11 cellular contexts compared by ENCODE assay signal in the genomic region with DNA sequence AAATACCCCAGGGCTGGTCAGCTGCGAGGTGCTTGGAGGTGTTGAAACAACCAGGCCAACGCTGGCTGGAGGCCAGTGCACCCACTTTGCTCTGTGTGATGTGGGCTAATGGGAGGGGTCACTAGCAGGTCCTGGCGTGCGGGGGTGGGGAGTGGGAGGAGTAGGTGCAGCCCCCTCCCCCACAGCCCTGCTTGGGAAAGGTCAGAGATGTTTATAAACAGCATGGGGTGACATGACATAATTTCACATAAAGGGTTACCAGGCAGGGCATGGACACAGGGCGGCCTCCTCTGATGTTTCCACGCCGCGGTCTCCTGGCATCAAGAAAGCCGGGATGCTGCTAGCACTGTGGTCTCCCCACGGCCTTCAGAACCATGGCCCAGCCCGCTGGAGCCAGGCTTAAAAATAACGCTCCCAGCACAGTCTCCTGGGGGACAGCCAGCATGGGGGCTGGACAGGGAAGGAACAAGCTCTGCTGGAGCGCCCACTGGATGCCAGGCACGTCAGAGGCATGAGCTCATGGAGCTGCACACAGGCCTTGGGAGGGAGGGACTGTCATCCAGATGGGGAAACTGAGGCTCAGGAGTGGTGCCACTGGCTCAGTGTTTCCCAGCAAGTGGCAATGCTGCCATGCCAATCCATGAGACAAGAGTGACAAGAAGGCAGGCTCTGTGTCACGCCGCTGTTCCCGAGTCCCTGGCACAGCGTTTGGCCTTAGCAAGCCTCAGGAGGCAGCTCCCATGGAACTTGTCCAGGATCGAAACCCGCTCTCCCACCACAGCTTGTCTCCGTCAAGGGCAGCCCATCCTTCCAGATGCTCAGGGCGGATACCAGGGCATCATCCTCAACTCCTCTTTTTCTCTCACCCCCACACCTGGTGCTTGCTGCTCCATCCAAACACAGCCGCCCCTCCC.
DNase-seq lines count a peak whose midpoint lies in the region; ATAC-seq, FAIRE-seq and TF ChIP-seq lines count a peak whose summit lies in the region.
"Had no signal": no experiment of that assay in that cellular context is flagged by ENCODE, and none has a peak within 500 bp of the region (broad histone marks: within the 10 kb centered on the region; RNA-seq: fewer than 3 reads in every experiment).

No MANE protein-coding gene starts in this region.

- POLR2A ChIA-PET in HepG2 (lab: Yijun Ruan, JAX): interaction anchor here (0.6 to 9.9 kb wide), 46 partner anchors 9 to 1214 kb away, joined by 3 to 299 read pairs (median 5); a partner anchor contains a TSS

- 3% methylated on average over 23 of the region's 23 CpGs for WGBS in HepG2 (ENCODE audit: low lambda C conversion rate)

- no peak overlapping the region for H2AFZ ChIP-seq in HepG2 (ENCODE audit: low read length)

- DNase-seq in GM03348 (ENCODE audit: low spot score): peak; percentile 51
- peak; percentile 99 for DNase-seq in HepG2 (ENCODE audit: low spot score)
- no peak for DNase-seq in NCI-H1048 (lab: John Stamatoyannopoulos, UW)
- no peak for DNase-seq in activated CD8-positive, alpha-beta memory T cell treated with anti-CD3 and anti-CD28 coated beads for 24 hours
- DNase-seq in kidney: no peak
- DNase-seq: CD4-positive, CD25-positive, alpha-beta regulatory T cell; NCI-H1105 treated with DMSO at 0.1 percent for 48 hours had no signal

- FAIRE-seq in HepG2 (lab: Jason Lieb, UNC) (peak; percentile 95), kidney (lab: Jason Lieb, UNC) (no peak)

- H3K9ac ChIP-seq in HepG2 (ENCODE audit: insufficient read depth, low read depth, low read length): peak overlapping the region; percentile 81
- peak overlapping the region; percentile 66 to 88 (median 80) for H3K9ac ChIP-seq in skeletal muscle tissue (ENCODE audit: low read depth in 1 of 3, low read length in 3 of 3)
- H3K9ac ChIP-seq in kidney (ENCODE audit: low read length in 2 of 2): no peak overlapping the region

- peak; percentile 65 for TF ChIP-seq RAD21 in HepG2 (CRISPR knock-in tag; IDR thresholded peaks at IDR 0.05)

- TF ChIP-seq CTCF in HepG2 (CRISPR knock-in tag; IDR thresholded peaks at IDR 0.05) (peak; percentile 31), kidney (IDR thresholded peaks at IDR 0.05; ENCODE audit: borderline replicate concordance, extremely low read depth, insufficient read depth) (no peak)

- H3K4me1 ChIP-seq in HepG2 (ENCODE audit: insufficient read depth, low read length): peaks cover 100% of the 10 kb centered on the region
- peaks cover 76 to 91% (median 88%) of the 10 kb centered on the region in 3 donors for H3K4me1 ChIP-seq in skeletal muscle tissue (ENCODE audit: control insufficient read depth in 3 of 3, insufficient read depth in 3 of 3, low read length in 3 of 3)
- H3K4me1 ChIP-seq in kidney (ENCODE audit: control insufficient read depth in 1 of 2, insufficient read depth in 1 of 2, low read depth in 1 of 2, low read length in 2 of 2): peaks cover 5 to 11% of the 10 kb centered on the region in 2 donors

- H3K36me3 Mint-ChIP-seq in dendritic cell treated with granulocyte-macrophage colony-stimulating factor and Interleukin-4, amounts not matched to agents 40 ng/mL and 50 ng/mL, for 4 days (ENCODE audit: low read depth): no peaks in the 10 kb centered on the region
- H3K36me3 Mint-ChIP-seq: CD4-positive, CD25-positive, alpha-beta regulatory T cell had no signal

- BruUV-seq in HepG2 (replicated peaks; lab: Mats Ljungman, UMichigan): TSS peak; percentile 85

- H3K4me3 ChIP-seq in HepG2 (replicated peaks in 1 of 3; ENCODE audit: insufficient read depth in 1 of 3, low read depth in 2 of 3, low read length in 3 of 3) (peak overlapping the region; percentile 13 to 64 (median 37); a peak in 5 of 6 replicates), skeletal muscle tissue (ENCODE audit: low read length in 3 of 3) (peak overlapping the region in 2 of 3 donors; percentile 11 to 58), kidney (ENCODE audit: low read length in 2 of 2) (no peak overlapping the region)

- no peaks in the 10 kb centered on the region for H4K20me1 ChIP-seq in HepG2 (ENCODE audit: insufficient read depth, low read length)

- in situ Hi-C loops in HepG2 (cut with HindIII; ENCODE audit: extremely low pct_ligation_motif_present, low pct_unique_long_range_greater_than_20kb): no loop called here

- no peaks in the 10 kb centered on the region for H3K9me3 ChIP-seq in HepG2 (ENCODE audit: low read length)
- H3K9me3 ChIP-seq in skeletal muscle tissue (ENCODE audit: control insufficient read depth in 3 of 3, low read length in 3 of 3): no peaks in the 10 kb centered on the region
- no peaks in the 10 kb centered on the region for H3K9me3 ChIP-seq in kidney (ENCODE audit: control insufficient read depth in 1 of 2, low read length in 2 of 2)

- H3K27ac ChIP-seq in HepG2 (ENCODE audit: extremely low read length, insufficient read depth, low read length) (peak overlapping the region; percentile 91), skeletal muscle tissue (ENCODE audit: low read depth, low read length) (peak overlapping the region; percentile 96), kidney (ENCODE audit: low read depth in 2 of 2, low read length in 2 of 2) (no peak overlapping the region)

- H3K27me3 Mint-ChIP-seq in dendritic cell treated with granulocyte-macrophage colony-stimulating factor and Interleukin-4, amounts not matched to agents 40 ng/mL and 50 ng/mL, for 4 days: peaks cover 20% of the 10 kb centered on the region
- H3K27me3 Mint-ChIP-seq: central memory CD8-positive, alpha-beta T cell had no signal

- TF ChIP-seq POLR2A in HepG2 (IDR thresholded peaks at IDR 0.05; ENCODE audit: insufficient read depth in 1 of 2, low read depth in 2 of 2, low read length in 2 of 2): peak in 1 of 2 experiments; percentile 46; a peak in 2 of 4 replicates

- peak overlapping the region; percentile 95 for H3K4me2 ChIP-seq in HepG2 (ENCODE audit: low read depth, low read length)

- peaks cover 46% of the 10 kb centered on the region for H3K4me1 Mint-ChIP-seq in dendritic cell treated with granulocyte-macrophage colony-stimulating factor and Interleukin-4, amounts not matched to agents 40 ng/mL and 50 ng/mL, for 4 days (ENCODE audit: low read depth)
- H3K4me1 Mint-ChIP-seq: CD4-positive, CD25-positive, alpha-beta regulatory T cell; central memory CD8-positive, alpha-beta T cell had no signal

- no peaks in the 10 kb centered on the region for H3K79me2 ChIP-seq in HepG2 (ENCODE audit: insufficient read depth, low read length)

- H3K36me3 ChIP-seq in HepG2 (replicated peaks in 1 of 2; ENCODE audit: control insufficient read depth in 1 of 2, insufficient read depth in 2 of 2, low read length in 2 of 2): no peaks in the 10 kb centered on the region
- no peaks in the 10 kb centered on the region for H3K36me3 ChIP-seq in skeletal muscle tissue (ENCODE audit: control insufficient read depth in 3 of 3, insufficient read depth in 3 of 3, low read length in 3 of 3)
- H3K36me3 ChIP-seq in kidney (ENCODE audit: control insufficient read depth in 1 of 2, insufficient read depth in 2 of 2, low read length in 2 of 2): no peaks in the 10 kb centered on the region

- CTCF ChIA-PET in HepG2 (lab: Yijun Ruan, JAX; ENCODE audit: low intra/inter-chr PET ratio, low total read pairs): interaction anchor here (1.8 kb wide), 1 partner anchor 61 kb away, joined by 10 read pairs; no protein-coding TSS in a partner anchor

- H3K9me3 Mint-ChIP-seq in dendritic cell treated with granulocyte-macrophage colony-stimulating factor and Interleukin-4, amounts not matched to agents 40 ng/mL and 50 ng/mL, for 4 days: no peaks in the 10 kb centered on the region
- H3K9me3 Mint-ChIP-seq: CD4-positive, CD25-positive, alpha-beta regulatory T cell; central memory CD8-positive, alpha-beta T cell had no signal

- H3K27me3 ChIP-seq in HepG2 (ENCODE audit: control insufficient read depth in 1 of 2, insufficient read depth in 2 of 2, low read length in 2 of 2) (no peaks in the 10 kb centered on the region), skeletal muscle tissue (ENCODE audit: control insufficient read depth in 3 of 3, insufficient read depth in 3 of 3, low read length in 3 of 3) (no peaks in the 10 kb centered on the region)

- H3K4me3 Mint-ChIP-seq in dendritic cell treated with granulocyte-macrophage colony-stimulating factor and Interleukin-4, amounts not matched to agents 40 ng/mL and 50 ng/mL, for 4 days: no peak overlapping the region
- H3K4me3 Mint-ChIP-seq: CD4-positive, CD25-positive, alpha-beta regulatory T cell; central memory CD8-positive, alpha-beta T cell had no signal

- peak overlapping the region; percentile 62 for H3K27ac Mint-ChIP-seq in dendritic cell treated with granulocyte-macrophage colony-stimulating factor and Interleukin-4, amounts not matched to agents 40 ng/mL and 50 ng/mL, for 4 days
- H3K27ac Mint-ChIP-seq: CD4-positive, CD25-positive, alpha-beta regulatory T cell had no signal

- peak; percentile 93 to 99; a peak in 3 of 4 replicates for TF ChIP-seq EP300 in HepG2 (IDR thresholded peaks at IDR 0.05; ENCODE audit: low read depth in 2 of 2, low read length in 2 of 2)
- TF ChIP-seq EP300 in HepG2 (CRISPR knock-in tag; IDR thresholded peaks at IDR 0.05; ENCODE audit: borderline replicate concordance): peak; percentile 99

- ATAC-seq in HepG2: peak; percentile 72
- ATAC-seq in HG02571 (IDR thresholded peaks at IDR 0.05; ENCODE audit: unreplicated experiment): no peak

- intact Hi-C loops in dendritic cell treated with granulocyte-macrophage colony-stimulating factor and Interleukin-4, amounts not matched to agents 40 ng/mL and 50 ng/mL, for 4 days (cut with micrococcal nuclease): no loop called here
- intact Hi-C loops in HepG2 (cut with micrococcal nuclease; ENCODE audit: unreplicated experiment) (loop anchor here (1.0 to 5.0 kb wide), 2 partner anchors 9 to 207 kb away; a partner anchor contains a TSS), kidney (cut with DNase I) (no loop called here)

TF ChIP-seq in HepG2, 621 proteins besides CTCF, POLR2A, EP300 and RAD21 (continues in another document):
- TF ChIP-seq TCF7 (IDR thresholded peaks at IDR 0.05; ENCODE audit: low read depth) (peak; percentile 99), ZMAT3 (CRISPR knock-in tag; conservative IDR thresholded peaks at IDR 0.05) (peak; percentile 84; the same call in 1 of the 2 replicates), ZNF382 (CRISPR knock-in tag; IDR thresholded peaks at IDR 0.05; ENCODE audit: borderline replicate concordance) (no peak), ZSCAN12 (CRISPR knock-in tag; IDR thresholded peaks at IDR 0.05) (no peak)
- TF ChIP-seq, protein P1, sequence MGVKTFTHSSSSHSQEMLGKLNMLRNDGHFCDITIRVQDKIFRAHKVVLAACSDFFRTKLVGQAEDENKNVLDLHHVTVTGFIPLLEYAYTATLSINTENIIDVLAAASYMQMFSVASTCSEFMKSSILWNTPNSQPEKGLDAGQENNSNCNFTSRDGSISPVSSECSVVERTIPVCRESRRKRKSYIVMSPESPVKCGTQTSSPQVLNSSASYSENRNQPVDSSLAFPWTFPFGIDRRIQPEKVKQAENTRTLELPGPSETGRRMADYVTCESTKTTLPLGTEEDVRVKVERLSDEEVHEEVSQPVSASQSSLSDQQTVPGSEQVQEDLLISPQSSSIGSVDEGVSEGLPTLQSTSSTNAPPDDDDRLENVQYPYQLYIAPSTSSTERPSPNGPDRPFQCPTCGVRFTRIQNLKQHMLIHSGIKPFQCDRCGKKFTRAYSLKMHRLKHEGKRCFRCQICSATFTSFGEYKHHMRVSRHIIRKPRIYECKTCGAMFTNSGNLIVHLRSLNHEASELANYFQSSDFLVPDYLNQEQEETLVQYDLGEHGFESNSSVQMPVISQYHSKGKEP (CRISPR knock-in tag; IDR thresholded peaks at IDR 0.05): peak; percentile 37

Comparison
In these comparisons a context has a peak if more than half of its experiments do, and no peak if none do; other contexts are left out.
1. DNase-seq: peak in GM03348 (single experiment) and HepG2 (single experiment); none in NCI-H1048 (single experiment), activated CD8-positive, alpha-beta memory T cell treated with anti-CD3 and anti-CD28 coated beads for 24 hours (single experiment) and kidney (single experiment).
2. H3K27ac ChIP-seq: peak in HepG2 (single experiment) and skeletal muscle tissue (single experiment); none in kidney (0 of 2).
3. H3K4me3 ChIP-seq: peak in HepG2 (3 of 3) and skeletal muscle tissue (2 of 3); none in kidney (0 of 2).
4. H3K9ac ChIP-seq: peak in HepG2 (single experiment) and skeletal muscle tissue (3 of 3); none in kidney (0 of 2).